ENCODE assay signal across 14 cellular contexts in the genomic region with DNA sequence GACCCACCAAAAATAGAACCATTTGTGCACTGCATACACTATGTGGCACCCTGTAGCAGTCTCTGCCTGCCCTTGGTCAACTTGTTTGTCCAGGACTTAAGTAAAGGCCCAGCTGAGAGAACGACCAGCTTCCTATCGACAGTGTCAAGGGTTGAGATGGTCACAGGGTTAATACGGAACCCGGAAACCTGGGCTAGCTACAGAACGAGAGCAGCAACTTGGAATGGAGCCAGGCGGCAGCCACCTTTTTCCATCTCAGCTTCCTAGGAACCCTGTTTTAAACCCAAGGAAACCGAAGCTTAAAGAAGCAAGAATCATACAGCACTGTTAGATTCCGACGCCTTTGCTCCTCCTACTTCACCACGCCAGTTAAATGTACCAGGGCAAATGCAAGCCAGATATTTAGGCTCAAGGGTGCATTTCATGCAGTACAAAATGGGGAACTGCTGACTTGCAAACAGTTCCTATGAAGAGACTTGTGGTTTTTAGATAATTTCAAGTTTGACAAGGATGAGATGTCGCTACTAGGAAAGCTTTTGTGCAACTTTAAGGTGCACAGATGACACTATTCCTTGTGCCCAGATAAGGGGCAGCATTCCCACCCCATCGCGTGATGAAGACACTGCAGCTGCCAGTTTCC. TPM values are rescaled to one million over a fixed set of nuclear protein-coding genes. Genes with fewer than 3 reads are reported as not detected.
DNase-seq lines count a peak whose midpoint lies in the region; ATAC-seq and TF ChIP-seq lines count a peak whose summit lies in the region.
"Had no signal": no experiment of that assay in that cellular context is flagged by ENCODE, and none has a peak within 500 bp of the region (broad histone marks: within the 10 kb centered on the region; RNA-seq: fewer than 3 reads in every experiment).

No MANE protein-coding gene starts in this region.

- TF ChIP-seq CTCF in RWPE1 (conservative IDR thresholded peaks at IDR 0.05; ENCODE audit: low read depth) (no peak), hepatocyte (IDR thresholded peaks at IDR 0.05; ENCODE audit: poor library complexity) (no peak)

- H3K4me1 ChIP-seq in hepatocyte (ENCODE audit: insufficient read depth) = no peaks in the 10 kb centered on the region

- H3K4me3 ChIP-seq in hepatocyte = no peak overlapping the region
- H3K4me3 ChIP-seq: breast epithelium had no signal

- no peaks in the 10 kb centered on the region for H4K20me1 ChIP-seq in hepatocyte (ENCODE audit: insufficient read depth, poor library complexity, severe bottlenecking)

- no peaks in the 10 kb centered on the region for H3K27me3 ChIP-seq in hepatocyte
- H3K27me3 ChIP-seq: breast epithelium had no signal

- 85% methylated on average over 13 of the region's 13 CpGs for WGBS in hepatocyte (ENCODE audit: low lambda C conversion rate, missing lambda C conversion rate)

- POLR2A ChIA-PET in RWPE1 (lab: Yijun Ruan, JAX; ENCODE audit: low non-redundant PET) = no interaction called here

- H3K27ac ChIP-seq in RWPE1 (peak overlapping the region; percentile 13; the same call in 1 of the 2 replicates), hepatocyte (no peak overlapping the region)

- H3K9me3 ChIP-seq in hepatocyte (ENCODE audit: low read depth) = no peaks in the 10 kb centered on the region
- H3K9me3 ChIP-seq: breast epithelium had no signal

- H2AFZ ChIP-seq in hepatocyte = no peak overlapping the region

- no peaks in the 10 kb centered on the region for H3K79me2 ChIP-seq in hepatocyte

- in situ Hi-C loops in ACHN (cut with HindIII; ENCODE audit: low pct_ligation_motif_present, low pct_unique_long_range_greater_than_20kb, low sequenced_read_pairs) = no loop called here

- DNase-seq in AML-193 (lab: John Stamatoyannopoulos, UW) = peak; percentile 22 to 28
- DNase-seq in GF-D8 (lab: John Stamatoyannopoulos, UW) = peak; percentile 37
- DNase-seq in RWPE1 (ENCODE audit: low spot score) = no peak
- DNase-seq in hepatocyte (ENCODE audit: low spot score) = peak; percentile 39
- DNase-seq in activated CD4-positive, alpha-beta T cell treated with anti-CD3 and anti-CD28 coated beads, Interleukin-2, amount 50 U/mL, for 4 hours = no peak
- no peak for DNase-seq in stimulated activated CD4-positive, alpha-beta T cell treated with anti-CD3 and anti-CD28 coated beads, Interleukin-12 subunit alpha, Interleukin-12 subunit beta, amount 100 ng/mL, for 4 hours
- DNase-seq in ACHN = no peak
- DNase-seq: HFFc6, hypothalamus, IMR-90, left cardiac atrium, NCI-H1105 had no signal

- no peaks in the 10 kb centered on the region for H3K36me3 ChIP-seq in hepatocyte (replicated peaks; ENCODE audit: insufficient read depth, low read depth)
- H3K36me3 ChIP-seq: breast epithelium had no signal

- H3K4me2 ChIP-seq in hepatocyte = no peak overlapping the region

- CTCF ChIA-PET in RWPE1 (lab: Yijun Ruan, JAX) = no interaction called here

- H3K9me2 ChIP-seq in hepatocyte (replicated peaks; ENCODE audit: insufficient read depth) = no peaks in the 10 kb centered on the region

- no peak for ATAC-seq in HG03196 (IDR thresholded peaks at IDR 0.05; ENCODE audit: unreplicated experiment)
- ATAC-seq: left cardiac atrium had no signal

RNA-seq across cellular contexts. Expression of a gene that starts 35.5 kb away (rescaled TPM):
- 28.2 and 35.2 TPM in 2 replicates for total RNA-seq in hepatocyte
- 34.5 and 39.6 TPM in 2 replicates for polyA plus RNA-seq in hepatocyte

RNA-seq across cellular contexts. Expression of a gene that starts 35.7 kb away (rescaled TPM):
- 81.5 and 118 TPM in 2 replicates for total RNA-seq in hepatocyte
- polyA plus RNA-seq in hepatocyte = 108 and 109 TPM in 2 replicates

RNA-seq across cellular contexts. Expression of a gene that starts 59.1 kb away (rescaled TPM):
- total RNA-seq in hepatocyte = 1.2 and 2.3 TPM in 2 replicates
- polyA plus RNA-seq in hepatocyte = 0.46 and 1.5 TPM in 2 replicates

Comparison
In these comparisons a context has a peak if more than half of its experiments do, and no peak if none do; other contexts are left out.
1. DNase-seq: peak in AML-193 (2 of 2), GF-D8 (single experiment) and hepatocyte (single experiment); none in RWPE1 (single experiment), activated CD4-positive, alpha-beta T cell treated with anti-CD3 and anti-CD28 coated beads, Interleukin-2, amount 50 U/mL, for 4 hours (0 of 2), stimulated activated CD4-positive, alpha-beta T cell treated with anti-CD3 and anti-CD28 coated beads, Interleukin-12 subunit alpha, Interleukin-12 subunit beta, amount 100 ng/mL, for 4 hours (single experiment) and ACHN (single experiment).